In genomic region chr12:11580125-11580751, GRCh38 we compare ENCODE assay signal across 8 cellular contexts.
A peak's percentile ranks its signal among the peaks of the same experiment; 100 is the strongest.
DNase-seq lines count a peak whose midpoint lies in the region; ATAC-seq, FAIRE-seq and TF ChIP-seq lines count a peak whose summit lies in the region.

No MANE protein-coding gene starts in this region.

- intact Hi-C loops in Panc1 (cut with micrococcal nuclease; ENCODE audit: unreplicated experiment), result loop anchor here (10.0 kb wide), 1 partner anchor 1125 kb away; no protein-coding TSS in a partner anchor

- no peaks in the 10 kb centered on the region for H3K27me3 ChIP-seq in Panc1 (ENCODE audit: control insufficient read depth, insufficient read depth, low read length)
- no peaks in the 10 kb centered on the region for H3K27me3 ChIP-seq in stomach smooth muscle (ENCODE audit: control insufficient read depth in 1 of 2, insufficient read depth in 2 of 2, low read length in 2 of 2)

- CTCF ChIA-PET in Panc1 (lab: Charles Lee), result interaction anchor here (0.5 to 1.0 kb wide), 3 partner anchors 444 to 769 kb away, joined by 3 to 6 read pairs (median 3); no protein-coding TSS in a partner anchor

- TF ChIP-seq CTCF in Panc1 (IDR thresholded peaks at IDR 0.05), result no peak
- no peak for TF ChIP-seq CTCF in fibroblast of villous mesenchyme (IDR thresholded peaks at IDR 0.05; ENCODE audit: insufficient read depth, low read depth, low read length)

- POLR2A ChIA-PET in Panc1 (lab: Charles Lee), result no interaction called here

- no TSS peak for BruUV-seq in Panc1 (replicated peaks; lab: Mats Ljungman, UMichigan)

- no peak overlapping the region for H3K4me3 ChIP-seq in Panc1 (ENCODE audit: low read depth in 2 of 2, low read length in 2 of 2)
- H3K4me3 ChIP-seq in fibroblast of villous mesenchyme (ENCODE audit: low read depth, low read length), result no peak overlapping the region
- peak overlapping the region in 1 of 2 donors; percentile 29 for H3K4me3 ChIP-seq in stomach smooth muscle (ENCODE audit: low read length in 2 of 2)

- no peak for DNase-seq in GM12891 (ENCODE audit: insufficient read length, low spot score)
- no peak for DNase-seq in Panc1 (ENCODE audit: low read depth, low spot score)
- DNase-seq in fibroblast of villous mesenchyme (ENCODE audit: low read depth), result peak; percentile 74
- DNase-seq in epidermal melanocyte (ENCODE audit: insufficient read length, low spot score), result no peak
- no peak for DNase-seq in NCI-H187 (lab: John Stamatoyannopoulos, UW)

- peak; percentile 91 for FAIRE-seq in GM12891 (lab: Jason Lieb, UNC)

- H3K9me3 ChIP-seq in Panc1 (ENCODE audit: control insufficient read depth, insufficient read depth, low read depth, low read length) (no peaks in the 10 kb centered on the region), stomach smooth muscle (ENCODE audit: control insufficient read depth in 2 of 2, low read length in 2 of 2) (no peaks in the 10 kb centered on the region)

- H3K4me1 ChIP-seq in Panc1 (ENCODE audit: control insufficient read depth, insufficient read depth, low read length), result no peaks in the 10 kb centered on the region
- peaks cover 18% of the 10 kb centered on the region for H3K4me1 ChIP-seq in stomach smooth muscle (ENCODE audit: control insufficient read depth, insufficient read depth, low read length)

- no peak overlapping the region for H3K9ac ChIP-seq in stomach smooth muscle (ENCODE audit: low read length in 2 of 2)

- no peak overlapping the region for H3K27ac ChIP-seq in Panc1 (ENCODE audit: low read length)
- H3K27ac ChIP-seq in stomach smooth muscle (ENCODE audit: low read length), result peak overlapping the region; percentile 62

- ATAC-seq in Panc1 (peak; percentile 38; the same call in 1 of the 2 replicates), GM19397 (IDR thresholded peaks at IDR 0.05; ENCODE audit: unreplicated experiment) (no peak), HG03159 (IDR thresholded peaks at IDR 0.05; ENCODE audit: unreplicated experiment) (no peak)

- H3K36me3 ChIP-seq in Panc1 (ENCODE audit: control insufficient read depth, insufficient read depth, low read length) (no peaks in the 10 kb centered on the region), stomach smooth muscle (ENCODE audit: control insufficient read depth in 2 of 2, insufficient read depth in 2 of 2, low read length in 2 of 2) (no peaks in the 10 kb centered on the region)

- in situ Hi-C loops in Panc1 (cut with HindIII; ENCODE audit: low pct_unique_long_range_greater_than_20kb, low sequenced_read_pairs), result no loop called here

- no peak for TF ChIP-seq POLR2A in GM12891 (IDR thresholded peaks at IDR 0.05; ENCODE audit: low read depth, low read length)

TF ChIP-seq in GM12891, 5 proteins besides CTCF, POLR2A, EP300 and RAD21:
- no peak; the same call in 1 of the 2 replicates for TF ChIP-seq POLR2AphosphoS5 (IDR thresholded peaks at IDR 0.05; ENCODE audit: low read depth, low read length)
- peak; percentile 79 for TF ChIP-seq POU2F2 (IDR thresholded peaks at IDR 0.05; ENCODE audit: low read depth, low read length)
- peak; percentile 87 for TF ChIP-seq SPI1 (IDR thresholded peaks at IDR 0.05; ENCODE audit: low read depth, low read length)
- no peak for TF ChIP-seq TAF1 (IDR thresholded peaks at IDR 0.05; ENCODE audit: low read depth, low read length)
TF ChIP-seq in GM12891: peak in this region for 2.
